ENCODE assay signal across 1 cellular context in genomic region chr15:80072285-80072684, GRCh38.
TF ChIP-seq lines count a peak whose summit lies in the region.

No MANE protein-coding gene starts in this region.

TF ChIP-seq in GM12878, 131 proteins besides CTCF, POLR2A, EP300 and RAD21 (continued from another document):
- TF ChIP-seq PKNOX1 (IDR thresholded peaks at IDR 0.05) (peak; percentile 96), RELB (IDR thresholded peaks at IDR 0.05; ENCODE audit: low read depth) (peak; percentile 97), SP1 (IDR thresholded peaks at IDR 0.05; ENCODE audit: low read depth, low read length) (peak; percentile 86), WRNIP1 (IDR thresholded peaks at IDR 0.05; ENCODE audit: borderline replicate concordance, low read depth, low read length) (no peak), MLLT1 (IDR thresholded peaks at IDR 0.05) (0 out of 2 replicates have a peak, but pooled peaks have one; percentile 39), PBX3 (IDR thresholded peaks at IDR 0.05; ENCODE audit: insufficient replicate concordance, low read depth, low read length) (peak; percentile 62), CHD2 (IDR thresholded peaks at IDR 0.05; ENCODE audit: borderline replicate concordance, low read depth, low read length) (peak; percentile 56; the same call in 1 of the 2 replicates)
